Comparison of ENCODE assay signal across 11 cellular contexts in the genomic region with DNA sequence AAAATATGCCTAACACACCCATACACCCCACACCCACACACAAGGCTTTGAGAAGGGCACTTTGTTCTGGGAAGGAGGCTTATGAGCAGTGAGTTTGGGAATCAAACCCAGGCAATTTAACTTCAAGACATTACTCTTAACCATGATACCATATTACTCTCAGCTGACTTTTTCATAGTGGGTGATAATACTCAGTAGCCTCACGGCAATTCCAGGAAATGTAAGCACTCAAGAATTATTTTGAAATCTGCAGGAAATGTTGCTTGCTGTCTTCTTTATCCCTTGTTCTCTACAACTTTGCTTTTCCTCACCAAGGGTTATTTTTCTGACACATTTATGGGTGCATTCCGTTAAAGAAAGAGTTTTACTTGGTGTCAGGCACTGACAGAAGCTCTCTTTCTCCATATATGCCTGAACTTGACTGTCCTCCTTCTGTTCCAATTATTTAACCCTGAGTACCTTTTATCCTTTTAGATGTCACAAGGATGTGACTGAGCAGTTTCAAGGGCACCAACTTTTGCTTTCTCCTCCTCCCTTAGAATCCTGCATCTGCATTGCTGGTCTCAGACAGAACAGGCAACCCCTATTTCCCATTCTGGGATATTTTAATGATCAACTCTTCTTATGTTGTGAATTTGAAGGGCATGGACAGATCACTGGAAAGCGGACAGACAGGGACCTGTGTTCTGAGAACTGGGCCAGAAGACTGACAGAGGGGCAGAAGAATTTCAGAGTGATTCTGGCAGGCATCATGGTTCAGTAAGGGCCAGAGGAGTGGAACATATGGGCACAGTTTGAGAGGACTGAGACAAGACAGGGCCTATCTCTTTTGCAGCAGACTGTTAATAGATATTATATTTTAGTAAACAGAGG. TPM values are rescaled to one million over a fixed set of nuclear protein-coding genes. Genes with fewer than 3 reads are reported as not detected.
DNase-seq lines count a peak whose midpoint lies in the region; ATAC-seq and TF ChIP-seq lines count a peak whose summit lies in the region.
"Not testable (repeated sequence)": the region's sequence is repeated elsewhere in the genome, so short reads cannot be mapped to it uniquely, and the experiment has no call there.
"Had no signal": no experiment of that assay in that cellular context is flagged by ENCODE, and none has a peak within 500 bp of the region (broad histone marks: within the 10 kb centered on the region; RNA-seq: fewer than 3 reads in every experiment).

No MANE protein-coding gene starts in this region.

- H4K20me1 ChIP-seq in mammary epithelial cell (ENCODE audit: insufficient read depth, low read length) = not testable (repeated sequence)

- not testable (repeated sequence) for H3K27ac ChIP-seq in mammary epithelial cell (ENCODE audit: insufficient read depth, low read depth, low read length)

- peak overlapping the region in 2 of 3 donors; percentile 19 to 50 for H3K4me3 Mint-ChIP-seq in T-cell
- H3K4me3 Mint-ChIP-seq in activated CD4-positive, alpha-beta T cell treated with anti-CD3 and anti-CD28 coated beads, Interleukin-2, amount 10 ng/mL, durations not matched to agents 24 days and 14 days = peak overlapping the region; percentile 42
- H3K4me3 Mint-ChIP-seq in activated T-cell treated with anti-CD3 and anti-CD28 coated beads, Interleukin-2, amount 50 U/mL, for 24 hours = not testable (repeated sequence)
- peak overlapping the region; percentile 33 for H3K4me3 Mint-ChIP-seq in stimulated activated effector memory CD8-positive, alpha-beta T cell treated with anti-CD3 and anti-CD28 coated beads, Interleukin-12 subunit alpha, Interleukin-12 subunit beta, amount 100 ng/mL, for 72 hours

- not testable (repeated sequence) for BruUV-seq in mammary epithelial cell (replicated peaks; lab: Mats Ljungman, UMichigan)

- not testable (repeated sequence) for H3K36me3 Mint-ChIP-seq in T-cell; activated CD4-positive, alpha-beta T cell treated with anti-CD3 and anti-CD28 coated beads, Interleukin-2, amount 10 ng/mL, durations not matched to agents 24 days and 14 days (ENCODE audit: low read depth); activated T-cell treated with anti-CD3 and anti-CD28 coated beads, Interleukin-2, amount 50 U/mL, for 24 hours (ENCODE audit: low read depth); activated naive CD4-positive, alpha-beta T cell treated with anti-CD3 and anti-CD28 coated beads, Interleukin-2, amount 50 U/mL, for 72 hours; stimulated activated effector memory CD8-positive, alpha-beta T cell treated with anti-CD3 and anti-CD28 coated beads, Interleukin-12 subunit alpha, Interleukin-12 subunit beta, amount 100 ng/mL, for 72 hours

- not testable (repeated sequence) for H3K9ac ChIP-seq in mammary epithelial cell (ENCODE audit: insufficient read depth, low read length)

- dilution Hi-C loops in mammary epithelial cell (cut with HindIII; ENCODE audit: low sequenced_read_pairs) = not testable (repeated sequence)

- H3K9me3 ChIP-seq in mammary epithelial cell (replicated peaks; ENCODE audit: insufficient read depth, low read length) = not testable (repeated sequence)

- POLR2A ChIA-PET in T-cell (lab: Charles Lee) = not testable (repeated sequence)

- peaks cover 11 to 27% (median 17%) of the 10 kb centered on the region in 3 donors for H3K4me1 Mint-ChIP-seq in T-cell
- H3K4me1 Mint-ChIP-seq in activated CD4-positive, alpha-beta T cell treated with anti-CD3 and anti-CD28 coated beads, Interleukin-2, amount 10 ng/mL, durations not matched to agents 24 days and 14 days = peaks cover 24% of the 10 kb centered on the region
- H3K4me1 Mint-ChIP-seq in activated T-cell treated with anti-CD3 and anti-CD28 coated beads, Interleukin-2, amount 50 U/mL, for 24 hours (ENCODE audit: low read depth) = peaks cover 23% of the 10 kb centered on the region
- peaks cover 17% of the 10 kb centered on the region for H3K4me1 Mint-ChIP-seq in stimulated activated effector memory CD8-positive, alpha-beta T cell treated with anti-CD3 and anti-CD28 coated beads, Interleukin-12 subunit alpha, Interleukin-12 subunit beta, amount 100 ng/mL, for 72 hours

- intact Hi-C loops in activated CD4-positive, alpha-beta T cell treated with anti-CD3 and anti-CD28 coated beads, Interleukin-2, amount 10 ng/mL, durations not matched to agents 24 days and 14 days (cut with micrococcal nuclease); mammary epithelial cell (cut with micrococcal nuclease): not testable (repeated sequence)

- H3K27ac Mint-ChIP-seq in T-cell = peak overlapping the region; percentile 75 to 82
- H3K27ac Mint-ChIP-seq in activated CD4-positive, alpha-beta T cell treated with anti-CD3 and anti-CD28 coated beads, Interleukin-2, amount 10 ng/mL, durations not matched to agents 24 days and 14 days = peak overlapping the region; percentile 77
- H3K27ac Mint-ChIP-seq in activated T-cell treated with anti-CD3 and anti-CD28 coated beads, Interleukin-2, amount 50 U/mL, for 24 hours = peak overlapping the region; percentile 53
- H3K27ac Mint-ChIP-seq in activated naive CD4-positive, alpha-beta T cell treated with anti-CD3 and anti-CD28 coated beads, Interleukin-2, amount 50 U/mL, for 72 hours = peak overlapping the region in 1 of 2 donors; percentile 19
- H3K27ac Mint-ChIP-seq in stimulated activated effector memory CD8-positive, alpha-beta T cell treated with anti-CD3 and anti-CD28 coated beads, Interleukin-12 subunit alpha, Interleukin-12 subunit beta, amount 100 ng/mL, for 72 hours = peak overlapping the region; percentile 24

- peaks cover 0 to 14% of the 10 kb centered on the region in 2 donors for H3K27me3 Mint-ChIP-seq in T-cell
- not testable (repeated sequence) for H3K27me3 Mint-ChIP-seq in activated CD4-positive, alpha-beta T cell treated with anti-CD3 and anti-CD28 coated beads, Interleukin-2, amount 10 ng/mL, durations not matched to agents 24 days and 14 days; activated T-cell treated with anti-CD3 and anti-CD28 coated beads, Interleukin-2, amount 50 U/mL, for 24 hours

- CTCF ChIA-PET in T-cell (lab: Charles Lee); mammary epithelial cell (lab: Charles Lee; ENCODE audit: low non-redundant PET): not testable (repeated sequence)

- not testable (repeated sequence) for H3K4me3 ChIP-seq in mammary epithelial cell (replicated peaks in 1 of 3; ENCODE audit: insufficient read depth in 1 of 3, low read depth in 2 of 3, low read length in 3 of 3)

- WGBS in mammary epithelial cell (ENCODE audit: low coverage, missing lambda C conversion rate) = 67% methylated on average over 3 of the region's 3 CpGs

- in situ Hi-C loops in mammary epithelial cell (cut with MboI; ENCODE audit: low sequenced_read_pairs in 2 of 2) = not testable (repeated sequence)

- not testable (repeated sequence) for H3K9me3 Mint-ChIP-seq in T-cell; activated CD4-positive, alpha-beta T cell treated with anti-CD3 and anti-CD28 coated beads, Interleukin-2, amount 10 ng/mL, durations not matched to agents 24 days and 14 days; activated T-cell treated with anti-CD3 and anti-CD28 coated beads, Interleukin-2, amount 50 U/mL, for 24 hours; activated naive CD4-positive, alpha-beta T cell treated with anti-CD3 and anti-CD28 coated beads, Interleukin-2, amount 50 U/mL, for 72 hours; stimulated activated effector memory CD8-positive, alpha-beta T cell treated with anti-CD3 and anti-CD28 coated beads, Interleukin-12 subunit alpha, Interleukin-12 subunit beta, amount 100 ng/mL, for 72 hours

- H2AFZ ChIP-seq in mammary epithelial cell (ENCODE audit: low read depth, low read length) = peak overlapping the region; percentile 38

- not testable (repeated sequence) for H3K4me1 ChIP-seq in mammary epithelial cell (ENCODE audit: insufficient read depth, low read length)

- DNase-seq in GF-D8 (lab: John Stamatoyannopoulos, UW) = peak; percentile 4
- DNase-seq in T-cell; activated T-cell treated with anti-CD3 and anti-CD28 coated beads, Interleukin-2, amount 50 U/mL, for 24 hours; activated naive CD4-positive, alpha-beta T cell treated with anti-CD3 and anti-CD28 coated beads, Interleukin-2, amount 50 U/mL, for 72 hours (ENCODE audit: low spot score in 2 of 2); mammary epithelial cell; stimulated activated effector memory CD8-positive, alpha-beta T cell treated with anti-CD3 and anti-CD28 coated beads, Interleukin-12 subunit alpha, Interleukin-12 subunit beta, amount 100 ng/mL, for 72 hours (ENCODE audit: low spot score in 2 of 2): not testable (repeated sequence)
- DNase-seq in activated CD4-positive, alpha-beta T cell treated with anti-CD3 and anti-CD28 coated beads, Interleukin-2, amount 10 ng/mL, durations not matched to agents 24 days and 14 days = peak; percentile 66

- H3K79me2 ChIP-seq in mammary epithelial cell (ENCODE audit: insufficient read depth, low read length) = not testable (repeated sequence)

- not testable (repeated sequence) for H3K4me2 ChIP-seq in mammary epithelial cell (ENCODE audit: insufficient read depth, low read depth, low read length)

- TF ChIP-seq CTCF in mammary epithelial cell (conservative IDR thresholded peaks at IDR 0.05 in 1 of 2, IDR thresholded peaks at IDR 0.05 in 1 of 2; ENCODE audit: extremely low read depth in 1 of 2, insufficient read depth in 1 of 2, low read depth in 1 of 2, low read length in 2 of 2) = not testable (repeated sequence)

- H3K27me3 ChIP-seq in mammary epithelial cell (ENCODE audit: insufficient read depth, low read length) = not testable (repeated sequence)

- not testable (repeated sequence) for H3K36me3 ChIP-seq in mammary epithelial cell (ENCODE audit: insufficient read depth, low read length)

- ATAC-seq in T-cell (replicated peaks in 1 of 4) = peak in 3 of 4 experiments; percentile 22 to 73 (median 32)
- ATAC-seq in activated naive CD4-positive, alpha-beta T cell treated with anti-CD3 and anti-CD28 coated beads, Interleukin-2, amount 50 U/mL, for 72 hours = peak; percentile 29 to 56
- ATAC-seq in stimulated activated effector memory CD8-positive, alpha-beta T cell treated with anti-CD3 and anti-CD28 coated beads, Interleukin-12 subunit alpha, Interleukin-12 subunit beta, amount 100 ng/mL, for 72 hours = peak; percentile 68

RNA-seq across cellular contexts. Expression of a gene that starts 36.9 kb away (rescaled TPM):
- total RNA-seq in T-cell (1 to 10 TPM in 4 of 5 donors, under 1 TPM in 1; 0.86 to 1.7 (median 1.2) TPM), mammary epithelial cell (under 1 TPM in 1 of 2 donors, not detected in 1; 0.17 TPM)
- total RNA-seq in activated CD4-positive, alpha-beta T cell treated with anti-CD3 and anti-CD28 coated beads, Interleukin-2, amount 10 ng/mL, durations not matched to agents 24 days and 14 days = not detected in 2 replicates
- total RNA-seq in activated naive CD4-positive, alpha-beta T cell treated with anti-CD3 and anti-CD28 coated beads, Interleukin-2, amount 50 U/mL, for 72 hours = under 1 TPM; 0.31 to 0.43 TPM
- polyA plus RNA-seq in mammary epithelial cell = not detected
- polyA minus RNA-seq in mammary epithelial cell = not detected
- total RNA-seq: A673, HFFc6, M059J had no signal
- polyA plus RNA-seq: IgD-negative memory B cell had no signal
